Comparison of ENCODE assay signal across 8 cellular contexts in the genomic region with DNA sequence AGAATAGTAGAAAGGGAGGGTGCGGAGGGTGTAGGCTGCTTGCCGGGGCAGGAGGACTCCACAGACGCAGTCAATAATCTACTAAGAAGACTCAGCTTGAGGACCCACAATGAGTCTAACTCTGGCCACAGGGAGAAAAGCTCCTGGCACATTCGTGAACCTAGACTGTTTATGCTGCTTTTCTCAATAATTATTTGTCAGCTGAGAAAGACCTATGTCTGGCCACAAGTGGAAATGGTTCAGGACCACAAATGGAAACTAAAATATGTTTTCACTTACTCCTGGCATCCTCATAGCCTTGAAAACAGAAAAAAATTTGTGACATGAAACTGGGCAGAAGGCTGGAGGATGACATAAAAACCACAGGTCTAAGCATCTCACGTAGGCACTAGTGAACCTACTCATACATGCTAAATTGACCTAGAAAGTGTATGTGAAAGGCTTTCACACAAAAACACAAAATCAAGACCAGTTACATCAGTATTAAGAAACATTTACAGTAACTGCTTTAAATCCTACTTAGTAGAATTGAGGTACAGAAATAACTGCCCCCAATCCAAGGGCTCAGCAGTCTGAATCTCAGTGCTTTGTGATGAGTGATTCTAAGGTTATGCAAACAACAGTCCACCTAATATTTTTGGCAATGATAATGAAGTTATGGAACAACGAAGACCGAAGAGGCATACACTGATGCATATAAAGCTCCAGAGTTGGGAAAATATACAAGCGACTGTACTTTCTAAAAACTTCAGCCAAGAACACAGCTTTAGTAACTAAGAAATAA.
A peak's percentile ranks its signal among the peaks of the same experiment; 100 is the strongest.
DNase-seq lines count a peak whose midpoint lies in the region; ATAC-seq and TF ChIP-seq lines count a peak whose summit lies in the region.

No MANE protein-coding gene starts in this region.

- no peak for TF ChIP-seq CTCF in left ventricle myocardium inferior (IDR thresholded peaks at IDR 0.05; ENCODE audit: borderline replicate concordance)
- no peak for TF ChIP-seq CTCF in astrocyte of the cerebellum (IDR thresholded peaks at IDR 0.05; ENCODE audit: low read depth, low read length, missing control alignments)
- no peak for TF ChIP-seq CTCF in lower lobe of right lung (IDR thresholded peaks at IDR 0.05)

- intact Hi-C loops in Right ventricle myocardium superior (cut with DNase I), result no loop called here
- intact Hi-C loops in left ventricle myocardium inferior (cut with micrococcal nuclease), result no loop called here
- intact Hi-C loops in lower lobe of right lung (cut with DNase I), result no loop called here

- H3K9me3 ChIP-seq in left ventricle myocardium inferior (replicated peaks) (no peaks in the 10 kb centered on the region), lower lobe of right lung (no peaks in the 10 kb centered on the region)

- H3K36me3 ChIP-seq in left ventricle myocardium inferior (no peaks in the 10 kb centered on the region), lower lobe of right lung (no peaks in the 10 kb centered on the region)

- H3K27me3 ChIP-seq in left ventricle myocardium inferior (ENCODE audit: low read depth) (no peaks in the 10 kb centered on the region), lower lobe of right lung (ENCODE audit: low read depth) (no peaks in the 10 kb centered on the region)

- H3K27ac ChIP-seq in left ventricle myocardium inferior (replicated peaks) (no peak overlapping the region), lower lobe of right lung (no peak overlapping the region)

- H3K4me1 ChIP-seq in left ventricle myocardium inferior (peaks cover 32% of the 10 kb centered on the region), lower lobe of right lung (peaks cover 25% of the 10 kb centered on the region)

- in situ Hi-C loops in astrocyte of the cerebellum (cut with HindIII; ENCODE audit: low sequenced_read_pairs), result no loop called here

- DNase-seq in Right ventricle myocardium superior, result no peak
- no peak for DNase-seq in left ventricle myocardium inferior
- DNase-seq in astrocyte of the cerebellum (ENCODE audit: low read depth), result peak; percentile 63
- DNase-seq in stimulated activated CD8-positive, alpha-beta memory T cell treated with anti-CD3 and anti-CD28 coated beads, Interleukin-2, amount 100 ng/mL, for 48 hours (ENCODE audit: low read depth in 2 of 2), result peak; percentile 4 to 24
- no peak for DNase-seq in LoVo (ENCODE audit: low spot score)
- no peak for DNase-seq in lower lobe of right lung
- DNase-seq in HCEC 1CT, result no peak

- ATAC-seq in Right ventricle myocardium superior (ENCODE audit: poor library complexity) (peak; percentile 9), HG03159 (IDR thresholded peaks at IDR 0.05; ENCODE audit: unreplicated experiment) (peak; percentile 69), lower lobe of right lung (no peak)

- no peak overlapping the region for H3K4me3 ChIP-seq in left ventricle myocardium inferior
- H3K4me3 ChIP-seq in astrocyte of the cerebellum (ENCODE audit: low read depth, low read length), result no peak overlapping the region
- no peak overlapping the region for H3K4me3 ChIP-seq in lower lobe of right lung

Comparison
In these comparisons a context has a peak if more than half of its experiments do, and no peak if none do; other contexts are left out.
1. ATAC-seq: peak in Right ventricle myocardium superior (single experiment) and HG03159 (single experiment); none in lower lobe of right lung (0 of 2).
2. DNase-seq: peak in astrocyte of the cerebellum (single experiment) and stimulated activated CD8-positive, alpha-beta memory T cell treated with anti-CD3 and anti-CD28 coated beads, Interleukin-2, amount 100 ng/mL, for 48 hours (2 of 2); none in Right ventricle myocardium superior (single experiment), left ventricle myocardium inferior (single experiment), LoVo (single experiment), lower lobe of right lung (single experiment) and HCEC 1CT (single experiment).